9 cellular contexts compared by ENCODE assay signal in genomic region chr7:151249732-151250072, GRCh38. TPM values are rescaled to one million over a fixed set of nuclear protein-coding genes. Genes with fewer than 3 reads are reported as not detected.
DNase-seq lines count a peak whose midpoint lies in the region; ATAC-seq and TF ChIP-seq lines count a peak whose summit lies in the region.
"Had no signal": no experiment of that assay in that cellular context is flagged by ENCODE, and none has a peak within 500 bp of the region (broad histone marks: within the 10 kb centered on the region; RNA-seq: fewer than 3 reads in every experiment).

No MANE protein-coding gene starts in this region.

- no peak overlapping the region for H3K14ac ChIP-seq in H9 (ENCODE audit: insufficient read depth, low read length)

- no peak overlapping the region for H2BK120ac ChIP-seq in H9 (ENCODE audit: low read depth, low read length, poor library complexity, severe bottlenecking)

- H3K9me3 Mint-ChIP-seq in H9 = no peaks in the 10 kb centered on the region; a peak in 1 of 5 replicates
- H3K9me3 Mint-ChIP-seq in stimulated activated naive B cell treated with anti-CD40 and anti-IgM and Interleukin-4, amounts not matched to agents 10 μg/mL and 1 μg/mL and 100 μg/mL, for 72 hours = no peaks in the 10 kb centered on the region

- H3K79me2 ChIP-seq in H9 (ENCODE audit: insufficient read depth, low read length) = no peaks in the 10 kb centered on the region

- H3K27ac ChIP-seq in H9 (ENCODE audit: insufficient read length, low read depth, low read length) = no peak overlapping the region

- H3K27me3 Mint-ChIP-seq in H9 (ENCODE audit: low read depth) = peaks cover 82% of the 10 kb centered on the region
- peaks cover 65 to 73% of the 10 kb centered on the region in 2 donors for H3K27me3 Mint-ChIP-seq in stimulated activated naive B cell treated with anti-CD40 and anti-IgM and Interleukin-4, amounts not matched to agents 10 μg/mL and 1 μg/mL and 100 μg/mL, for 72 hours

- no peak for ATAC-seq in stimulated activated naive B cell treated with anti-CD40 and anti-IgM and Interleukin-4, amounts not matched to agents 10 μg/mL and 1 μg/mL and 100 μg/mL, for 72 hours (replicated peaks)

- H4K5ac ChIP-seq in H9 (ENCODE audit: insufficient read length, low read depth, low read length) = no peak overlapping the region

- peak overlapping the region; percentile 55 to 75 for H3K4me3 Mint-ChIP-seq in H9
- H3K4me3 Mint-ChIP-seq in stimulated activated naive B cell treated with anti-CD40 and anti-IgM and Interleukin-4, amounts not matched to agents 10 μg/mL and 1 μg/mL and 100 μg/mL, for 72 hours = peak overlapping the region in 1 of 2 donors; percentile 83

- WGBS in H9 (ENCODE audit: extremely low coverage, insufficient read length, low lambda C conversion rate) = no CpG with 5 or more reads among the region's 5 CpGs

- no peak overlapping the region for H4K8ac ChIP-seq in H9 (replicated peaks; ENCODE audit: insufficient read length, low read depth, low read length)

- H2BK5ac ChIP-seq in H9 (ENCODE audit: insufficient read length, low read length) = no peak overlapping the region

- H3T11ph ChIP-seq in H9 (ENCODE audit: low read length) = no peak overlapping the region

- H3K4me1 Mint-ChIP-seq in H9 = peaks cover 50 to 67% of the 10 kb centered on the region in 2 experiments
- H3K4me1 Mint-ChIP-seq in stimulated activated naive B cell treated with anti-CD40 and anti-IgM and Interleukin-4, amounts not matched to agents 10 μg/mL and 1 μg/mL and 100 μg/mL, for 72 hours = peaks cover 38 to 59% of the 10 kb centered on the region in 2 donors

- H4K20me1 ChIP-seq in H9 (ENCODE audit: control insufficient read depth, insufficient read depth, insufficient read length) = no peaks in the 10 kb centered on the region

- TF ChIP-seq CTCF in H9 (conservative IDR thresholded peaks at IDR 0.05) = no peak

- no peaks in the 10 kb centered on the region for H3K36me3 Mint-ChIP-seq in H9 (ENCODE audit: insufficient read depth in 1 of 3, low read depth in 3 of 3)
- no peaks in the 10 kb centered on the region for H3K36me3 Mint-ChIP-seq in stimulated activated naive B cell treated with anti-CD40 and anti-IgM and Interleukin-4, amounts not matched to agents 10 μg/mL and 1 μg/mL and 100 μg/mL, for 72 hours

- peak overlapping the region; percentile 92 for H3K4me3 ChIP-seq in adipocyte (ENCODE audit: low read length)

- H3K23me2 ChIP-seq in H9 (ENCODE audit: insufficient read length, low read depth, low read length, poor library complexity, severe bottlenecking) = peaks cover 22% of the 10 kb centered on the region

- H3K9ac ChIP-seq in H9 (ENCODE audit: extremely low read depth, insufficient read length, low read length) (no peak overlapping the region), adipocyte (ENCODE audit: low read length) (peak overlapping the region; percentile 98)

- H2AFZ ChIP-seq in H9 (ENCODE audit: low read length) = no peak overlapping the region

- H2AK5ac ChIP-seq in H9 (ENCODE audit: insufficient read length, low read length) = no peak overlapping the region

- no peak overlapping the region for H2BK15ac ChIP-seq in H9 (ENCODE audit: low read depth, low read length)

- no peaks in the 10 kb centered on the region for H3K79me1 ChIP-seq in H9 (ENCODE audit: insufficient read depth, low read depth, low read length, poor library complexity, severe bottlenecking)

- H4K91ac ChIP-seq in H9 (ENCODE audit: insufficient read length, low read depth, low read length) = no peak overlapping the region

- H3K56ac ChIP-seq in H9 (ENCODE audit: insufficient read length, low read depth, low read length) = no peak overlapping the region

- peak overlapping the region; percentile 71 for H3K4me2 ChIP-seq in H9 (ENCODE audit: insufficient read depth, insufficient read length, low read length)

- no peak overlapping the region for H3K23ac ChIP-seq in H9 (ENCODE audit: insufficient read length, low read depth, low read length)

- H3K36me3 ChIP-seq in adipocyte (ENCODE audit: control insufficient read depth, insufficient read depth, low read length, severe bottlenecking) = no peaks in the 10 kb centered on the region

- H3K18ac ChIP-seq in H9 (ENCODE audit: insufficient read length, low read depth, low read length) = no peak overlapping the region

- no peak overlapping the region for H3K4ac ChIP-seq in H9 (ENCODE audit: low read depth, low read length)

- H3K9me3 ChIP-seq in H9 (ENCODE audit: control insufficient read depth, low read depth, low read length) (no peaks in the 10 kb centered on the region), adipocyte (ENCODE audit: control insufficient read depth, low read length) (no peaks in the 10 kb centered on the region)

- no peak overlapping the region for H3K27ac Mint-ChIP-seq in H9
- H3K27ac Mint-ChIP-seq in stimulated activated naive B cell treated with anti-CD40 and anti-IgM and Interleukin-4, amounts not matched to agents 10 μg/mL and 1 μg/mL and 100 μg/mL, for 72 hours = peak overlapping the region; percentile 42

- peaks cover 7% of the 10 kb centered on the region; the same call in 1 of the 2 replicates for H3K4me1 ChIP-seq in H9 (ENCODE audit: insufficient read depth, low read length)
- H3K4me1 ChIP-seq in adipocyte (ENCODE audit: control insufficient read depth, insufficient read depth, low read length) = peaks cover 62% of the 10 kb centered on the region

- no peak overlapping the region for H2BK20ac ChIP-seq in H9 (ENCODE audit: low read depth, low read length, poor library complexity, severe bottlenecking)

- H3K27me3 ChIP-seq in H9 (ENCODE audit: insufficient read depth, low read length) (peaks cover 19% of the 10 kb centered on the region; the same call in 1 of the 2 replicates), adipocyte (replicated peaks; ENCODE audit: control insufficient read depth, insufficient read depth, low read length) (peaks cover 11% of the 10 kb centered on the region)

- H2BK12ac ChIP-seq in H9 (ENCODE audit: insufficient read length, low read depth, low read length) = no peak overlapping the region

- DNase-seq in H9 (peak; percentile 64), adipocyte (ENCODE audit: low read depth) (peak; percentile 72), iris pigment epithelial cell (ENCODE audit: low read depth) (peak; percentile 39), dermis blood vessel endothelial cell (no peak), NCI-H2107 (lab: John Stamatoyannopoulos, UW) (no peak), NCI-H187 treated with DMSO at 0.1 percent for 48 hours (lab: John Stamatoyannopoulos, UW) (no peak)
- no peak for DNase-seq in stimulated activated naive B cell treated with anti-CD40 and anti-IgM and Interleukin-4, amounts not matched to agents 10 μg/mL and 1 μg/mL and 100 μg/mL, for 72 hours
- DNase-seq in activated CD4-positive, alpha-beta T cell treated with anti-CD3 and anti-CD28 coated beads for 1 hour = no peak

RNA-seq across cellular contexts. Expression of gene SMARCD3, which starts 1.2 kb away (rescaled TPM):
- total RNA-seq in H9 (2021) (4.7 and 5.0 TPM in 2 replicates), dermis blood vessel endothelial cell (0.85 and 2.0 TPM in 2 replicates)

RNA-seq across cellular contexts. Expression of gene CHPF2, which starts 17.4 kb away (rescaled TPM):
- 25.7 and 28.1 TPM in 2 replicates for total RNA-seq in H9 (2021)
- 49.9 and 66.1 TPM in 2 replicates for total RNA-seq in dermis blood vessel endothelial cell

RNA-seq across cellular contexts. Expression of gene ABCF2, which starts 22.7 kb away (rescaled TPM):
- total RNA-seq in H9 (2021) (70.1 and 70.5 TPM in 2 replicates), dermis blood vessel endothelial cell (74.6 and 76.2 TPM in 2 replicates)

RNA-seq across cellular contexts. Expression of gene H2BK1, which starts 39.4 kb away (rescaled TPM):
- total RNA-seq in H9 (2021) (0.97 TPM in 1 of 2 replicates, not detected in the other), dermis blood vessel endothelial cell (not detected in 2 replicates)
- total RNA-seq: glomerular endothelial cell had no signal

Comparison
In these comparisons a context has a peak if more than half of its experiments do, and no peak if none do; other contexts are left out.
1. DNase-seq: peak in H9 (single experiment), adipocyte (single experiment) and iris pigment epithelial cell (single experiment); none in stimulated activated naive B cell treated with anti-CD40 and anti-IgM and Interleukin-4, amounts not matched to agents 10 μg/mL and 1 μg/mL and 100 μg/mL, for 72 hours (single experiment), dermis blood vessel endothelial cell (single experiment), activated CD4-positive, alpha-beta T cell treated with anti-CD3 and anti-CD28 coated beads for 1 hour (single experiment), NCI-H2107 (single experiment) and NCI-H187 treated with DMSO at 0.1 percent for 48 hours (single experiment).